10 cellular contexts compared by ENCODE assay signal in genomic region chr12:53224897-53225634, GRCh38. TPM values are rescaled to one million over a fixed set of nuclear protein-coding genes. Genes with fewer than 3 reads are reported as not detected.
DNase-seq lines count a peak whose midpoint lies in the region; ATAC-seq and TF ChIP-seq lines count a peak whose summit lies in the region.
"Had no signal": no experiment of that assay in that cellular context is flagged by ENCODE, and none has a peak within 500 bp of the region (broad histone marks: within the 10 kb centered on the region; RNA-seq: fewer than 3 reads in every experiment).

No MANE protein-coding gene starts in this region.

- peaks cover 0 to 9% of the 10 kb centered on the region in 2 donors for H3K36me3 ChIP-seq in thyroid gland

- no peaks in the 10 kb centered on the region for H3K27me3 Mint-ChIP-seq in activated CD4-positive, alpha-beta T cell treated with anti-CD3 and anti-CD28 coated beads, Interleukin-2, amount 10 ng/mL, durations not matched to agents 24 days and 14 days

- WGBS in thyroid gland, 2 donors, result 83 to 89% methylated on average over 10 of the region's 10 CpGs

- TF ChIP-seq CTCF in thyroid gland (IDR thresholded peaks at IDR 0.05), result no peak

- no peak for DNase-seq in activated CD4-positive, alpha-beta T cell treated with anti-CD3 and anti-CD28 coated beads, Interleukin-2, amount 10 ng/mL, durations not matched to agents 24 days and 14 days
- DNase-seq in activated CD4-positive, alpha-beta T cell treated with anti-CD3 and anti-CD28 coated beads for 4 hours, result no peak
- DNase-seq in thyroid gland (no peak), DMS79 (lab: John Stamatoyannopoulos, UW) (no peak)
- DNase-seq: activated gamma-delta T cell, NCI-H1436 treated with DMSO at 0.1 percent for 48 hours had no signal

- H3K27ac Mint-ChIP-seq in activated CD4-positive, alpha-beta T cell treated with anti-CD3 and anti-CD28 coated beads, Interleukin-2, amount 10 ng/mL, durations not matched to agents 24 days and 14 days, result peak overlapping the region; percentile 50

- peak overlapping the region; percentile 79 for H3K27ac ChIP-seq in angular gyrus (ENCODE audit: low read depth, low read length)
- H3K27ac ChIP-seq in layer of hippocampus (ENCODE audit: low read depth, low read length), result peak overlapping the region; percentile 8
- H3K27ac ChIP-seq in thyroid gland, result peak overlapping the region in 2 of 3 donors; percentile 38 to 98

- no peaks in the 10 kb centered on the region for H3K9me3 Mint-ChIP-seq in activated CD4-positive, alpha-beta T cell treated with anti-CD3 and anti-CD28 coated beads, Interleukin-2, amount 10 ng/mL, durations not matched to agents 24 days and 14 days

- intact Hi-C loops in activated CD4-positive, alpha-beta T cell treated with anti-CD3 and anti-CD28 coated beads, Interleukin-2, amount 10 ng/mL, durations not matched to agents 24 days and 14 days (cut with micrococcal nuclease), result no loop called here
- intact Hi-C loops in thyroid gland (cut with DNase I), result no loop called here

- peaks cover 69% of the 10 kb centered on the region for H3K4me1 Mint-ChIP-seq in activated CD4-positive, alpha-beta T cell treated with anti-CD3 and anti-CD28 coated beads, Interleukin-2, amount 10 ng/mL, durations not matched to agents 24 days and 14 days

- H3K36me3 Mint-ChIP-seq in activated CD4-positive, alpha-beta T cell treated with anti-CD3 and anti-CD28 coated beads, Interleukin-2, amount 10 ng/mL, durations not matched to agents 24 days and 14 days (ENCODE audit: low read depth), result peaks cover 19% of the 10 kb centered on the region

- peak overlapping the region; percentile 48 for H3K4me3 Mint-ChIP-seq in activated CD4-positive, alpha-beta T cell treated with anti-CD3 and anti-CD28 coated beads, Interleukin-2, amount 10 ng/mL, durations not matched to agents 24 days and 14 days

- H3K4me3 ChIP-seq in thyroid gland (replicated peaks in 1 of 3), result no peak overlapping the region

- peaks cover 24 to 54% of the 10 kb centered on the region in 2 donors for H3K4me1 ChIP-seq in thyroid gland

- H3K27me3 ChIP-seq in layer of hippocampus (ENCODE audit: control insufficient read depth, insufficient read depth, low read length), result no peaks in the 10 kb centered on the region
- H3K27me3 ChIP-seq in thyroid gland, result no peaks in the 10 kb centered on the region

- no peak for TF ChIP-seq POLR2A in thyroid gland (IDR thresholded peaks at IDR 0.05)

- H3K9me3 ChIP-seq in thyroid gland, result no peaks in the 10 kb centered on the region

- ATAC-seq in HG03159 (IDR thresholded peaks at IDR 0.05; ENCODE audit: unreplicated experiment), result no peak
- ATAC-seq in HG03565 (IDR thresholded peaks at IDR 0.05; ENCODE audit: unreplicated experiment), result no peak

RNA-seq across cellular contexts. Expression of gene RARG, which starts 6.9 kb away (rescaled TPM):
- total RNA-seq in activated CD4-positive, alpha-beta T cell treated with anti-CD3 and anti-CD28 coated beads, Interleukin-2, amount 10 ng/mL, durations not matched to agents 24 days and 14 days, result 57.2 and 58.5 TPM in 2 replicates
- total RNA-seq in thyroid gland, result 10 to 100 TPM; 13.6 to 27.7 (median 23.8) TPM

RNA-seq across cellular contexts. Expression of gene ITGB7, which starts 18.0 kb away (rescaled TPM):
- total RNA-seq in activated CD4-positive, alpha-beta T cell treated with anti-CD3 and anti-CD28 coated beads, Interleukin-2, amount 10 ng/mL, durations not matched to agents 24 days and 14 days, result 226 and 239 TPM in 2 replicates
- total RNA-seq in thyroid gland, result 10 to 100 TPM in 1 of 4 donors, 1 to 10 TPM in 3; 3.2 to 15.6 (median 4.9) TPM

RNA-seq across cellular contexts. Expression of gene ESPL1, which starts 43.0 kb away (rescaled TPM):
- total RNA-seq in activated CD4-positive, alpha-beta T cell treated with anti-CD3 and anti-CD28 coated beads, Interleukin-2, amount 10 ng/mL, durations not matched to agents 24 days and 14 days, result 71.8 and 76.7 TPM in 2 replicates
- 1 to 10 TPM in 1 of 4 donors, under 1 TPM in 3; 0.13 to 1.5 (median 0.52) TPM for total RNA-seq in thyroid gland

RNA-seq across cellular contexts. Expression of gene CSAD, which starts 44.3 kb away (rescaled TPM):
- total RNA-seq in activated CD4-positive, alpha-beta T cell treated with anti-CD3 and anti-CD28 coated beads, Interleukin-2, amount 10 ng/mL, durations not matched to agents 24 days and 14 days, result 21.6 and 25.6 TPM in 2 replicates
- total RNA-seq in thyroid gland, result 10 to 100 TPM; 20.6 to 39.7 (median 25.2) TPM

RNA-seq across cellular contexts. Expression of gene ZNF740, which starts 44.5 kb away (rescaled TPM):
- total RNA-seq in activated CD4-positive, alpha-beta T cell treated with anti-CD3 and anti-CD28 coated beads, Interleukin-2, amount 10 ng/mL, durations not matched to agents 24 days and 14 days, result 44.0 and 50.5 TPM in 2 replicates
- 10 to 100 TPM; 16.5 to 22.8 (median 20.6) TPM for total RNA-seq in thyroid gland

Comparison
In these comparisons a context has a peak if more than half of its experiments do, and no peak if none do; other contexts are left out.
1. H3K27ac ChIP-seq: peak in every context shown above with its lines; median percentile 79 in angular gyrus; 68 in thyroid gland; 8 in layer of hippocampus.
2. RNA of gene ITGB7, which starts 18.0 kb away (total RNA-seq): 226 to 239 TPM in activated CD4-positive, alpha-beta T cell treated with anti-CD3 and anti-CD28 coated beads, Interleukin-2, amount 10 ng/mL, durations not matched to agents 24 days and 14 days; 3.2 to 15.6 TPM in thyroid gland; every median in the first group is over 10 times any median in the second.
3. RNA of gene ESPL1, which starts 43.0 kb away (total RNA-seq): 71.8 to 76.7 TPM in activated CD4-positive, alpha-beta T cell treated with anti-CD3 and anti-CD28 coated beads, Interleukin-2, amount 10 ng/mL, durations not matched to agents 24 days and 14 days; 0.13 to 1.5 TPM in thyroid gland; every median in the first group is over 10 times any median in the second.